ENCODE assay signal across 5 cellular contexts in genomic region chr22:20289182-20290044, GRCh38. TPM values are rescaled to one million over a fixed set of nuclear protein-coding genes. Genes with fewer than 3 reads are reported as not detected.
A peak's percentile ranks its signal among the peaks of the same experiment; 100 is the strongest.
DNase-seq lines count a peak whose midpoint lies in the region; ATAC-seq, FAIRE-seq and TF ChIP-seq lines count a peak whose summit lies in the region.
"Not testable (repeated sequence)": the region's sequence is repeated elsewhere in the genome, so short reads cannot be mapped to it uniquely, and the experiment has no call there.

No MANE protein-coding gene starts in this region.

- H4K20me1 ChIP-seq in HepG2 (ENCODE audit: insufficient read depth, low read length) = not testable (repeated sequence)

- CTCF ChIA-PET in HepG2 (lab: Yijun Ruan, JAX; ENCODE audit: low intra/inter-chr PET ratio, low total read pairs) = not testable (repeated sequence)

- not testable (repeated sequence) for H3K79me2 ChIP-seq in HepG2 (ENCODE audit: insufficient read depth, low read length)

- TF ChIP-seq CTCF in bronchial epithelial cell (IDR thresholded peaks at IDR 0.05; ENCODE audit: insufficient read depth, low read length, severe bottlenecking); HepG2 (CRISPR knock-in tag; IDR thresholded peaks at IDR 0.05); right lobe of liver (IDR thresholded peaks at IDR 0.05); testis (IDR thresholded peaks at IDR 0.05): not testable (repeated sequence)

- not testable (repeated sequence) for TF ChIP-seq EP300 in HepG2 (IDR thresholded peaks at IDR 0.05; ENCODE audit: low read depth in 2 of 2, low read length in 2 of 2); HepG2 (CRISPR knock-in tag; IDR thresholded peaks at IDR 0.05; ENCODE audit: borderline replicate concordance)

- H3K27me3 ChIP-seq in bronchial epithelial cell (ENCODE audit: control insufficient read depth, insufficient read depth, low read length); right lobe of liver; testis: not testable (repeated sequence)
- H3K27me3 ChIP-seq in HepG2 (ENCODE audit: control insufficient read depth in 1 of 2, insufficient read depth in 2 of 2, low read length in 2 of 2) = peaks cover 10 to 43% of the 10 kb centered on the region in 2 experiments; a peak in 4 of 5 replicates

- not testable (repeated sequence) for TF ChIP-seq POLR2A in HepG2 (IDR thresholded peaks at IDR 0.05; ENCODE audit: insufficient read depth in 1 of 2, low read depth in 2 of 2, low read length in 2 of 2); right lobe of liver (IDR thresholded peaks at IDR 0.05); testis (IDR thresholded peaks at IDR 0.05)

- in situ Hi-C loops in HepG2 (cut with HindIII; ENCODE audit: extremely low pct_ligation_motif_present, low pct_unique_long_range_greater_than_20kb) = loop anchor here (25.0 kb wide), 1 partner anchor 1327 kb away; no protein-coding TSS in a partner anchor

- H3K27ac ChIP-seq in HepG2 (ENCODE audit: extremely low read length, insufficient read depth, low read length); testis: not testable (repeated sequence)
- H3K27ac ChIP-seq in right lobe of liver = peak overlapping the region in 2 of 3 donors; percentile 84 to 93

- DNase-seq in HTR-8/SVneo (ENCODE audit: insufficient read length, low spot score); bronchial epithelial cell (ENCODE audit: low read depth); HepG2 (ENCODE audit: low spot score): not testable (repeated sequence)
- DNase-seq in right lobe of liver (peak; percentile 70 to 95 (median 93)), testis (peak; percentile 51)

- H3K9me3 ChIP-seq in HepG2 (ENCODE audit: low read length); right lobe of liver; testis: not testable (repeated sequence)

- BruUV-seq in HepG2 (replicated peaks; lab: Mats Ljungman, UMichigan) = not testable (repeated sequence)

- TF ChIP-seq RAD21 in HepG2 (CRISPR knock-in tag; IDR thresholded peaks at IDR 0.05) = not testable (repeated sequence)

- ATAC-seq in HepG2 (peak; percentile 73), right lobe of liver (peak; percentile 73 to 82 (median 76))

- WGBS in HepG2 (ENCODE audit: low lambda C conversion rate) = 31% methylated on average over 11 of the region's 23 CpGs
- 47% methylated on average over 11 of the region's 23 CpGs for WGBS in right lobe of liver (ENCODE audit: insufficient coverage, low coverage, low lambda C conversion rate, missing lambda C conversion rate)
- WGBS in testis, 2 donors = 60 to 81% methylated on average over 18 of the region's 23 CpGs

- not testable (repeated sequence) for H3K4me3 ChIP-seq in bronchial epithelial cell (ENCODE audit: low read depth, low read length); HepG2 (replicated peaks in 1 of 3; ENCODE audit: insufficient read depth in 1 of 3, low read depth in 2 of 3, low read length in 3 of 3); right lobe of liver; testis

- intact Hi-C loops in HepG2 (cut with micrococcal nuclease; ENCODE audit: unreplicated experiment); right lobe of liver (cut with DNase I); testis (cut with DNase I; ENCODE audit: low total_unique reads): not testable (repeated sequence)

- H3K4me1 ChIP-seq in HepG2 (ENCODE audit: insufficient read depth, low read length); testis: not testable (repeated sequence)
- peaks cover 0 to 19% (median 7%) of the 10 kb centered on the region in 4 donors for H3K4me1 ChIP-seq in right lobe of liver

- H3K36me3 ChIP-seq in bronchial epithelial cell (ENCODE audit: control insufficient read depth, insufficient read depth, low read length); HepG2 (replicated peaks in 1 of 2; ENCODE audit: control insufficient read depth in 1 of 2, insufficient read depth in 2 of 2, low read length in 2 of 2); right lobe of liver; testis (ENCODE audit: low read depth, missing control alignments): not testable (repeated sequence)

- not testable (repeated sequence) for H3K9ac ChIP-seq in HepG2 (ENCODE audit: insufficient read depth, low read depth, low read length)

- POLR2A ChIA-PET in HepG2 (lab: Yijun Ruan, JAX) = not testable (repeated sequence)

- not testable (repeated sequence) for H2AFZ ChIP-seq in HepG2 (ENCODE audit: low read length)

- peak; percentile 4 for FAIRE-seq in HTR-8/SVneo (lab: Jason Lieb, UNC)
- peak; percentile 94 for FAIRE-seq in bronchial epithelial cell (lab: Jason Lieb, UNC)
- not testable (repeated sequence) for FAIRE-seq in HepG2 (lab: Jason Lieb, UNC)

- H3K4me2 ChIP-seq in HepG2 (ENCODE audit: low read depth, low read length) = not testable (repeated sequence)

RNA-seq across cellular contexts. Expression of gene RTN4R, which starts 21.3 kb away (rescaled TPM):
- total RNA-seq in bronchial epithelial cell = 2.6 and 2.8 TPM in 2 replicates
- total RNA-seq in HepG2 (2016; rRNA removed; fragmentation: Illumina TruSeq; extraction: Trizol) = 0.11 and 0.22 TPM in 2 replicates
- total RNA-seq in HepG2 (2016; cell fraction: cytosol; rRNA removed; fragmentation: Illumina TruSeq; extraction: Trizol; ENCODE audit: low read depth) = 0.20 and 0.35 TPM in 2 replicates
- 0.10 and 0.35 TPM in 2 replicates for total RNA-seq in HepG2 (2016; cell fraction: insoluble cytoplasmic fraction; rRNA removed; fragmentation: Illumina TruSeq; extraction: Trizol)
- 0.49 and 0.93 TPM in 2 replicates for total RNA-seq in HepG2 (2016; cell fraction: membrane; rRNA removed; fragmentation: Illumina TruSeq; extraction: Trizol)
- 0.65 TPM in 1 of 2 replicates, not detected in the other for total RNA-seq in HepG2 (2016; cell fraction: nucleus; rRNA removed; fragmentation: Illumina TruSeq; extraction: Trizol)
- 0.54 and 0.77 TPM in 2 replicates for polyA plus RNA-seq in HepG2 (2011; rRNA removed)
- polyA plus RNA-seq in HepG2 (2011; cell fraction: cytosol; rRNA removed) = 0.36 and 1.4 TPM in 2 replicates
- polyA plus RNA-seq in HepG2 (2011; cell fraction: nucleus; rRNA removed) = 0.54 and 1.4 TPM in 2 replicates
- polyA plus RNA-seq in HepG2 (2012) = 0.07 and 0.17 TPM in 2 replicates
- 0.42 and 0.51 TPM in 2 replicates for polyA plus RNA-seq in HepG2 (2016; cell fraction: cytosol; fragmentation: Illumina TruSeq; extraction: Trizol; ENCODE audit: low read depth)
- polyA plus RNA-seq in HepG2 (2016; cell fraction: insoluble cytoplasmic fraction; fragmentation: Illumina TruSeq; extraction: Trizol; ENCODE audit: low read depth) = 0.57 and 0.67 TPM in 2 replicates
- polyA plus RNA-seq in HepG2 (2016; cell fraction: membrane; fragmentation: Illumina TruSeq; extraction: Trizol; ENCODE audit: low read depth) = 0.86 and 1.3 TPM in 2 replicates
- polyA plus RNA-seq in HepG2 (2016; cell fraction: nucleus; fragmentation: Illumina TruSeq; extraction: Trizol; ENCODE audit: insufficient read depth, low read depth) = 0.70 and 1.5 TPM in 2 replicates
- polyA minus RNA-seq in HepG2 (2011; rRNA and poly(A)+ RNA removed; ENCODE audit: low replicate concordance) = 2.3 and 4.0 TPM in 2 replicates
- 0.99 and 1.4 TPM in 2 replicates for polyA minus RNA-seq in HepG2 (2011; cell fraction: cytosol; rRNA and poly(A)+ RNA removed)
- not detected in 2 replicates for polyA minus RNA-seq in HepG2 (2011; cell fraction: nucleus; rRNA and poly(A)+ RNA removed)
- total RNA-seq in right lobe of liver = 10 to 100 TPM in 2 of 6 experiments, 1 to 10 TPM in 4; 3.0 to 12.4 (median 8.5) TPM
- 1 to 10 TPM; 5.1 to 6.1 TPM for total RNA-seq in testis
- polyA plus RNA-seq in testis (ENCODE audit: insufficient read depth, low read depth, low replicate concordance) = 2.1 TPM

RNA-seq across cellular contexts. Expression of gene DGCR6L, which starts 30.4 kb away (rescaled TPM):
- total RNA-seq in bronchial epithelial cell (27.4 and 37.5 TPM in 2 replicates), HepG2 (2016; rRNA removed; fragmentation: Illumina TruSeq; extraction: Trizol) (28.6 and 35.3 TPM in 2 replicates), right lobe of liver (10 to 100 TPM; 32.6 to 79.9 (median 50.9) TPM), testis (100 to 1,000 TPM; 152 to 257 TPM)
- total RNA-seq in HepG2 (2016; cell fraction: cytosol; rRNA removed; fragmentation: Illumina TruSeq; extraction: Trizol; ENCODE audit: low read depth) = 183 and 197 TPM in 2 replicates
- 29.9 and 35.6 TPM in 2 replicates for total RNA-seq in HepG2 (2016; cell fraction: insoluble cytoplasmic fraction; rRNA removed; fragmentation: Illumina TruSeq; extraction: Trizol)
- 126 and 141 TPM in 2 replicates for total RNA-seq in HepG2 (2016; cell fraction: membrane; rRNA removed; fragmentation: Illumina TruSeq; extraction: Trizol)
- total RNA-seq in HepG2 (2016; cell fraction: nucleus; rRNA removed; fragmentation: Illumina TruSeq; extraction: Trizol) = 12.8 and 14.2 TPM in 2 replicates
- polyA plus RNA-seq in HepG2 (2011; rRNA removed) (17.5 and 21.0 TPM in 2 replicates), testis (ENCODE audit: insufficient read depth, low read depth, low replicate concordance) (171 TPM)
- polyA plus RNA-seq in HepG2 (2011; cell fraction: cytosol; rRNA removed) = 19.5 and 31.1 TPM in 2 replicates
- 16.0 and 19.9 TPM in 2 replicates for polyA plus RNA-seq in HepG2 (2011; cell fraction: nucleus; rRNA removed)
- 11.2 and 14.4 TPM in 2 replicates for polyA plus RNA-seq in HepG2 (2012)
- 265 and 266 TPM in 2 replicates for polyA plus RNA-seq in HepG2 (2016; cell fraction: cytosol; fragmentation: Illumina TruSeq; extraction: Trizol; ENCODE audit: low read depth)
- 34.5 and 37.0 TPM in 2 replicates for polyA plus RNA-seq in HepG2 (2016; cell fraction: insoluble cytoplasmic fraction; fragmentation: Illumina TruSeq; extraction: Trizol; ENCODE audit: low read depth)
- polyA plus RNA-seq in HepG2 (2016; cell fraction: membrane; fragmentation: Illumina TruSeq; extraction: Trizol; ENCODE audit: low read depth) = 152 and 154 TPM in 2 replicates
- polyA plus RNA-seq in HepG2 (2016; cell fraction: nucleus; fragmentation: Illumina TruSeq; extraction: Trizol; ENCODE audit: insufficient read depth, low read depth) = 28.6 and 30.7 TPM in 2 replicates
- 13.0 and 13.4 TPM in 2 replicates for polyA minus RNA-seq in HepG2 (2011; rRNA and poly(A)+ RNA removed; ENCODE audit: low replicate concordance)
- polyA minus RNA-seq in HepG2 (2011; cell fraction: cytosol; rRNA and poly(A)+ RNA removed) = 6.3 and 8.1 TPM in 2 replicates
- 3.0 and 4.2 TPM in 2 replicates for polyA minus RNA-seq in HepG2 (2011; cell fraction: nucleus; rRNA and poly(A)+ RNA removed)
